1 cellular context compared by ENCODE assay signal in genomic region chrX:94831364-94831763, GRCh38.
TF ChIP-seq lines count a peak whose summit lies in the region.

No MANE protein-coding gene starts in this region.

TF ChIP-seq in GM23338, 12 proteins besides CTCF, POLR2A, EP300 and RAD21 (continued from another document):
- TF ChIP-seq NANOG (IDR thresholded peaks at IDR 0.05; ENCODE audit: borderline replicate concordance) (no peak), STAT1 (IDR thresholded peaks at IDR 0.05; ENCODE audit: unreplicated experiment) (no peak)
